In the genomic region with DNA sequence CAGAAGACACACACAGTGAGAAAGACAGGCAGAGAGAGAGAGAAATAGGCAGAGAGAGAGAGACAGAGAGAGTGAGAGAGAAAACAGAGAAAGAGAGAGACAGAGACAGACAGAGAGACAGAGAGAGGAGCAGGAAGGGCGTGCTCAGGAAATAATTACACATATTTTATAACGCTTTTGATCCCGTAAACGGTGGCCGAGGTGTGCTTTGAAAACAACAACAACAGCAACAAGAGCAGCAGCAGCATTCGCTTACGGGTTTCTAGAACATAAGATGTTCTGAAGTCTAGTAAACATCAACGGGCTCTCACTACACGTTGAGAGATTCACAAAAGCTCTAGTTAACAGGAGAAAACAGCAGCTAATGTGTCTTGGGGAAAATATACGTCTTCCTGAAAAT, we compare ENCODE assay signal across 1 cellular context.
TF ChIP-seq lines count a peak whose summit lies in the region.

No MANE protein-coding gene starts in this region.

TF ChIP-seq in WTC11, 78 proteins besides CTCF, POLR2A, EP300 and RAD21 (continued from another document):
- TF ChIP-seq USF2 (CRISPR knock-in tag; IDR thresholded peaks at IDR 0.05) = no peak
- no peak for TF ChIP-seq FOXP4 (CRISPR knock-in tag; IDR thresholded peaks at IDR 0.05)
- no peak for TF ChIP-seq PRDM15 (CRISPR knock-in tag; IDR thresholded peaks at IDR 0.05)
- no peak for TF ChIP-seq KAT7 (CRISPR knock-in tag; IDR thresholded peaks at IDR 0.05; ENCODE audit: borderline replicate concordance)
- TF ChIP-seq, protein P1, sequence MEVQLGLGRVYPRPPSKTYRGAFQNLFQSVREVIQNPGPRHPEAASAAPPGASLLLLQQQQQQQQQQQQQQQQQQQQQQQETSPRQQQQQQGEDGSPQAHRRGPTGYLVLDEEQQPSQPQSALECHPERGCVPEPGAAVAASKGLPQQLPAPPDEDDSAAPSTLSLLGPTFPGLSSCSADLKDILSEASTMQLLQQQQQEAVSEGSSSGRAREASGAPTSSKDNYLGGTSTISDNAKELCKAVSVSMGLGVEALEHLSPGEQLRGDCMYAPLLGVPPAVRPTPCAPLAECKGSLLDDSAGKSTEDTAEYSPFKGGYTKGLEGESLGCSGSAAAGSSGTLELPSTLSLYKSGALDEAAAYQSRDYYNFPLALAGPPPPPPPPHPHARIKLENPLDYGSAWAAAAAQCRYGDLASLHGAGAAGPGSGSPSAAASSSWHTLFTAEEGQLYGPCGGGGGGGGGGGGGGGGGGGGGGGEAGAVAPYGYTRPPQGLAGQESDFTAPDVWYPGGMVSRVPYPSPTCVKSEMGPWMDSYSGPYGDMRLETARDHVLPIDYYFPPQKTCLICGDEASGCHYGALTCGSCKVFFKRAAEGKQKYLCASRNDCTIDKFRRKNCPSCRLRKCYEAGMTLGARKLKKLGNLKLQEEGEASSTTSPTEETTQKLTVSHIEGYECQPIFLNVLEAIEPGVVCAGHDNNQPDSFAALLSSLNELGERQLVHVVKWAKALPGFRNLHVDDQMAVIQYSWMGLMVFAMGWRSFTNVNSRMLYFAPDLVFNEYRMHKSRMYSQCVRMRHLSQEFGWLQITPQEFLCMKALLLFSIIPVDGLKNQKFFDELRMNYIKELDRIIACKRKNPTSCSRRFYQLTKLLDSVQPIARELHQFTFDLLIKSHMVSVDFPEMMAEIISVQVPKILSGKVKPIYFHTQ (CRISPR knock-in tag; IDR thresholded peaks at IDR 0.05) = no peak
- no peak for TF ChIP-seq ZBTB21 (CRISPR knock-in tag; IDR thresholded peaks at IDR 0.05; ENCODE audit: borderline replicate concordance)
- no peak for TF ChIP-seq SMAD4 (CRISPR knock-in tag; IDR thresholded peaks at IDR 0.05)
- TF ChIP-seq NFYB (CRISPR knock-in tag; conservative IDR thresholded peaks at IDR 0.05; ENCODE audit: low read depth) = no peak
